Comparison of ENCODE assay signal across 1 cellular context in the genomic region with DNA sequence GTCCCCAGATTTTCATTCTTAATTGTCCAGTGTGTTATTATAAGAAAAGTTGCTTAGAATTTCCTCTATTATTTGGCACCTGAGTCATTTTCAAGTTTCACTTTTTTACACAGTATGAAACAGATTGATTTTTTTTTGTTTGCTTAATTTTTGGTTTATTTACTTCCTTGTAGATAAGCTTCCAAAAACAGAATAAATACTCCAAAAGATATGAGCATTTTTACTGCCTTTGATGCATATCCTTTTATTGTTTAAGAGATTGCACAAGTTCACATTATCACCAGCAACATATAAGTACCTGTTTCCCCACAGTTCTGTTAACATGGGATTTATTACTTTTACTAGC.
TF ChIP-seq lines count a peak whose summit lies in the region.

No MANE protein-coding gene starts in this region.

TF ChIP-seq in GM12878, 131 proteins besides CTCF, POLR2A, EP300 and RAD21:
- no peak for TF ChIP-seq IRF4 (IDR thresholded peaks at IDR 0.05; ENCODE audit: low read depth, low read length)
- TF ChIP-seq, protein P1, sequence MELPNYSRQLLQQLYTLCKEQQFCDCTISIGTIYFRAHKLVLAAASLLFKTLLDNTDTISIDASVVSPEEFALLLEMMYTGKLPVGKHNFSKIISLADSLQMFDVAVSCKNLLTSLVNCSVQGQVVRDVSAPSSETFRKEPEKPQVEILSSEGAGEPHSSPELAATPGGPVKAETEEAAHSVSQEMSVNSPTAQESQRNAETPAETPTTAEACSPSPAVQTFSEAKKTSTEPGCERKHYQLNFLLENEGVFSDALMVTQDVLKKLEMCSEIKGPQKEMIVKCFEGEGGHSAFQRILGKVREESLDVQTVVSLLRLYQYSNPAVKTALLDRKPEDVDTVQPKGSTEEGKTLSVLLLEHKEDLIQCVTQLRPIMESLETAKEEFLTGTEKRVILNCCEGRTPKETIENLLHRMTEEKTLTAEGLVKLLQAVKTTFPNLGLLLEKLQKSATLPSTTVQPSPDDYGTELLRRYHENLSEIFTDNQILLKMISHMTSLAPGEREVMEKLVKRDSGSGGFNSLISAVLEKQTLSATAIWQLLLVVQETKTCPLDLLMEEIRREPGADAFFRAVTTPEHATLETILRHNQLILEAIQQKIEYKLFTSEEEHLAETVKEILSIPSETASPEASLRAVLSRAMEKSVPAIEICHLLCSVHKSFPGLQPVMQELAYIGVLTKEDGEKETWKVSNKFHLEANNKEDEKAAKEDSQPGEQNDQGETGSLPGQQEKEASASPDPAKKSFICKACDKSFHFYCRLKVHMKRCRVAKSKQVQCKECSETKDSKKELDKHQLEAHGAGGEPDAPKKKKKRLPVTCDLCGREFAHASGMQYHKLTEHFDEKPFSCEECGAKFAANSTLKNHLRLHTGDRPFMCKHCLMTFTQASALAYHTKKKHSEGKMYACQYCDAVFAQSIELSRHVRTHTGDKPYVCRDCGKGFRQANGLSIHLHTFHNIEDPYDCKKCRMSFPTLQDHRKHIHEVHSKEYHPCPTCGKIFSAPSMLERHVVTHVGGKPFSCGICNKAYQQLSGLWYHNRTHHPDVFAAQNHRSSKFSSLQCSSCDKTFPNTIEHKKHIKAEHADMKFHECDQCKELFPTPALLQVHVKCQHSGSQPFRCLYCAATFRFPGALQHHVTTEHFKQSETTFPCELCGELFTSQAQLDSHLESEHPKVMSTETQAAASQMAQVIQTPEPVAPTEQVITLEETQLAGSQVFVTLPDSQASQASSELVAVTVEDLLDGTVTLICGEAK (IDR thresholded peaks at IDR 0.05; ENCODE audit: borderline replicate concordance): no peak
- TF ChIP-seq CREM (IDR thresholded peaks at IDR 0.05; ENCODE audit: low read depth): no peak
- TF ChIP-seq, protein P2, sequence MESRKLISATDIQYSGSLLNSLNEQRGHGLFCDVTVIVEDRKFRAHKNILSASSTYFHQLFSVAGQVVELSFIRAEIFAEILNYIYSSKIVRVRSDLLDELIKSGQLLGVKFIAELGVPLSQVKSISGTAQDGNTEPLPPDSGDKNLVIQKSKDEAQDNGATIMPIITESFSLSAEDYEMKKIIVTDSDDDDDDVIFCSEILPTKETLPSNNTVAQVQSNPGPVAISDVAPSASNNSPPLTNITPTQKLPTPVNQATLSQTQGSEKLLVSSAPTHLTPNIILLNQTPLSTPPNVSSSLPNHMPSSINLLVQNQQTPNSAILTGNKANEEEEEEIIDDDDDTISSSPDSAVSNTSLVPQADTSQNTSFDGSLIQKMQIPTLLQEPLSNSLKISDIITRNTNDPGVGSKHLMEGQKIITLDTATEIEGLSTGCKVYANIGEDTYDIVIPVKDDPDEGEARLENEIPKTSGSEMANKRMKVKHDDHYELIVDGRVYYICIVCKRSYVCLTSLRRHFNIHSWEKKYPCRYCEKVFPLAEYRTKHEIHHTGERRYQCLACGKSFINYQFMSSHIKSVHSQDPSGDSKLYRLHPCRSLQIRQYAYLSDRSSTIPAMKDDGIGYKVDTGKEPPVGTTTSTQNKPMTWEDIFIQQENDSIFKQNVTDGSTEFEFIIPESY (IDR thresholded peaks at IDR 0.05): no peak
- no peak for TF ChIP-seq HCFC1 (IDR thresholded peaks at IDR 0.05; ENCODE audit: low read length)
